Comparison of ENCODE assay signal across 29 cellular contexts in genomic region chr4:16265820-16266219, GRCh38.
"Had no signal": no experiment of that assay in that cellular context is flagged by ENCODE, and none has a peak within 500 bp of the region (broad histone marks: within the 10 kb centered on the region; RNA-seq: fewer than 3 reads in every experiment).

No MANE protein-coding gene starts in this region.

- H3K27me3 Mint-ChIP-seq: progenitor cell of endocrine pancreas; stimulated activated memory B cell treated with anti-CD40 and anti-IgM and Interleukin-4, amounts not matched to agents 10 μg/mL and 1 μg/mL and 100 μg/mL, for 72 hours; stimulated activated naive CD8-positive, alpha-beta T cell treated with anti-CD3 and anti-CD28 coated beads, Interleukin-15, amount 100 ng/mL, for 72 hours; type B pancreatic cell had no signal

- H3K4me3 Mint-ChIP-seq: naive thymus-derived CD4-positive, alpha-beta T cell; natural killer cell; nephron; stimulated activated memory B cell treated with anti-CD40 and anti-IgM and Interleukin-4, amounts not matched to agents 10 μg/mL and 1 μg/mL and 100 μg/mL, for 72 hours; stimulated activated naive CD8-positive, alpha-beta T cell treated with anti-CD3 and anti-CD28 coated beads, Interleukin-15, amount 100 ng/mL, for 72 hours; type B pancreatic cell had no signal

- H3K36me3 Mint-ChIP-seq: naive thymus-derived CD4-positive, alpha-beta T cell; natural killer cell; stimulated activated memory B cell treated with anti-CD40 and anti-IgM and Interleukin-4, amounts not matched to agents 10 μg/mL and 1 μg/mL and 100 μg/mL, for 72 hours; type B pancreatic cell had no signal

- DNase-seq: naive thymus-derived CD4-positive, alpha-beta T cell; natural killer cell; occipital lobe; ovary; psoas muscle; right cardiac atrium; right lobe of liver; sigmoid colon; small intestine; stimulated activated CD4-positive, alpha-beta T cell treated with anti-CD3 and anti-CD28 coated beads, Interleukin-12 subunit alpha, Interleukin-12 subunit beta, amount 100 ng/mL, for 4 hours; stimulated activated CD4-positive, alpha-beta T cell treated with anti-CD3 and anti-CD28 coated beads, Interleukin-1b, Interleukin-23, amount 100 ng/mL, for 48 hours; stimulated activated CD4-positive, alpha-beta T cell treated with anti-CD3 and anti-CD28 coated beads, Interleukin-4, amount 100 ng/mL, for 1 hour; stimulated activated CD4-positive, alpha-beta T cell treated with anti-CD3 and anti-CD28 coated beads, Interleukin-4, amount 100 ng/mL, for 4 hours; stimulated activated CD8-positive, alpha-beta memory T cell treated with anti-CD3 and anti-CD28 coated beads, Interleukin-4, amount 100 ng/mL, for 48 hours; stimulated activated naive CD4-positive, alpha-beta T cell; stimulated activated naive CD8-positive, alpha-beta T cell treated with anti-CD3 and anti-CD28 coated beads, Interleukin-15, amount 100 ng/mL, for 72 hours; stimulated activated naive CD8-positive, alpha-beta T cell treated with anti-CD3 and anti-CD28 coated beads, Interleukin-15, Interleukin-2, amounts not matched to agents 100 U/mL and 50 U/mL, for 24 hours; substantia nigra; testis; tibial artery; transverse colon; upper lobe of right lung; uterus had no signal

- H3K27ac Mint-ChIP-seq: naive thymus-derived CD4-positive, alpha-beta T cell; natural killer cell; nephron; progenitor cell of endocrine pancreas; stimulated activated memory B cell treated with anti-CD40 and anti-IgM and Interleukin-4, amounts not matched to agents 10 μg/mL and 1 μg/mL and 100 μg/mL, for 72 hours; type B pancreatic cell had no signal

- H3K27me3 ChIP-seq: ovary, right lobe of liver, sigmoid colon, suprapubic skin, testis, tibial artery, transverse colon, upper lobe of right lung, uterus had no signal

- H3K36me3 ChIP-seq: ovary, right lobe of liver, sigmoid colon, suprapubic skin, tibial artery, transverse colon, upper lobe of right lung, uterus had no signal

- H3K9me3 Mint-ChIP-seq: naive thymus-derived CD4-positive, alpha-beta T cell; natural killer cell; nephron; stimulated activated memory B cell treated with anti-CD40 and anti-IgM and Interleukin-4, amounts not matched to agents 10 μg/mL and 1 μg/mL and 100 μg/mL, for 72 hours; stimulated activated naive CD8-positive, alpha-beta T cell treated with anti-CD3 and anti-CD28 coated beads, Interleukin-15, amount 100 ng/mL, for 72 hours; type B pancreatic cell had no signal

- H3K27ac ChIP-seq: ovary, parathyroid adenoma, psoas muscle, right lobe of liver, sigmoid colon, suprapubic skin, testis, tibial artery, transverse colon, upper lobe of right lung, uterus had no signal

- H3K4me3 ChIP-seq: ovary, psoas muscle, right lobe of liver, sigmoid colon, suprapubic skin, testis, tibial artery, transverse colon, upper lobe of right lung, uterus had no signal

- H3K9me3 ChIP-seq: ovary, psoas muscle, right lobe of liver, sigmoid colon, suprapubic skin, testis, tibial artery, transverse colon, upper lobe of right lung, uterus had no signal

- H3K4me1 ChIP-seq: parathyroid adenoma, right lobe of liver, testis, transverse colon, uterus had no signal

- H3K4me1 Mint-ChIP-seq: nephron had no signal

- ATAC-seq: naive thymus-derived CD4-positive, alpha-beta T cell; natural killer cell; psoas muscle; stimulated activated memory B cell treated with anti-CD40 and anti-IgM and Interleukin-4, amounts not matched to agents 10 μg/mL and 1 μg/mL and 100 μg/mL, for 72 hours; stimulated activated naive CD8-positive, alpha-beta T cell treated with anti-CD3 and anti-CD28 coated beads, Interleukin-15, amount 100 ng/mL, for 72 hours; stimulated activated naive CD8-positive, alpha-beta T cell treated with anti-CD3 and anti-CD28 coated beads, Interleukin-15, Interleukin-2, amounts not matched to agents 100 U/mL and 50 U/mL, for 24 hours; upper lobe of right lung had no signal
